In the genomic region with DNA sequence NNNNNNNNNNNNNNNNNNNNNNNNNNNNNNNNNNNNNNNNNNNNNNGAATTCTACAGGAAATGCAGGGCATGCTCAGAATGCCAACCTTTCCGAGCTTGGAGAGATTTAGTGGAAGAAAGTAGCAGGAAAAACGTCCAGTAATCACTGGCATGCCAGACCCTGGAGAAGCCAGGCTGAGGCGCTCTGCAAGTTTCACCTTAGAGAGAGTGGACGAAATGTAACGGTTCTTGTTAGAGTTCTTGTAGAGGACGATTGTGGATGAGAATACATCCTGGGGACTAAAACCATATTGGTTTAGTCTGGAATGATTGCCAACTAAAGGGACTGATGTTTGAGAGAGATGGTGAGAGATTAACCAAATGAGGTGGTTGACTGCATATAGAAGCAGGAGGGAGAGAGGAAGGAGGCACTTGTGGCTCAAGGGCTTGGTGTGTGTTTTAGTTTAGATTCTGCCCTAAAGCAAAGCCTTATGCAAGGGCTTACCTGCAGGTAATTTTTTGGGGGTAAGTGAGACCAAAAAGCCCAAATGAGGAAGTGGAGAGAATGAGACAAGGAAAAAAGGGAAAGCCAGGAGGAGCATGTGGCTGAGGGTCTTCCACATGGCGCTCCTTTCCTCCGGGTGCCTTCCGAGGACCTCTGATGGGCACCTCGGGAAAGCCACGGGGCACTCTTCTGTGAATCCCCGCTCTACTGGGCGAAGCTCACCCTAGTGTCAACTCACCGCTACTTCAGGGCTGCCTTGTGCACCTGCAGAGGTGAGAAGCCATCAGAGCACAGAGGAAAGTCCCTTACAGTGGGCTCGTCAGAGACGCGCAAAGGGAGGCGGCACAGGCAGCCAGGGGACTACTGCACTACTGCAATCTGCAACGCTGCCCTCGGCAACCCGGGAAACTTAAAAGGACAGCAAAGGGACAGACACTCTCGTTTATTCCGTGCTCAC, we compare ENCODE assay signal across 9 cellular contexts. TPM values are rescaled to one million over a fixed set of nuclear protein-coding genes. Genes with fewer than 3 reads are reported as not detected.
DNase-seq lines count a peak whose midpoint lies in the region; ATAC-seq, FAIRE-seq and TF ChIP-seq lines count a peak whose summit lies in the region.
"Not testable (repeated sequence)": the region's sequence is repeated elsewhere in the genome, so short reads cannot be mapped to it uniquely, and the experiment has no call there.
"Had no signal": no experiment of that assay in that cellular context is flagged by ENCODE, and none has a peak within 500 bp of the region (broad histone marks: within the 10 kb centered on the region; RNA-seq: fewer than 3 reads in every experiment).

No MANE protein-coding gene starts in this region.

- not testable (repeated sequence) for H3K36me3 Mint-ChIP-seq in activated T-cell treated with anti-CD3 and anti-CD28 coated beads, Interleukin-2, amount 50 U/mL, for 4 hours (ENCODE audit: insufficient read depth)

- peak; percentile 99 for ATAC-seq in GM18868 (IDR thresholded peaks at IDR 0.05; ENCODE audit: unreplicated experiment)
- peak; percentile 100 for ATAC-seq in GM21360 (IDR thresholded peaks at IDR 0.05; ENCODE audit: unreplicated experiment)
- ATAC-seq in HG02610 (IDR thresholded peaks at IDR 0.05; ENCODE audit: unreplicated experiment): peak; percentile 99
- peak; percentile 99 for ATAC-seq in HG03064 (IDR thresholded peaks at IDR 0.05; ENCODE audit: low read depth, unreplicated experiment)
- peak; percentile 100 for ATAC-seq in HG03520 (IDR thresholded peaks at IDR 0.05; ENCODE audit: unreplicated experiment)
- ATAC-seq in activated T-cell treated with anti-CD3 and anti-CD28 coated beads, Interleukin-2, amount 50 U/mL, for 4 hours: peak; percentile 98 to 99
- ATAC-seq in HepG2: peak; percentile 99

- not testable (repeated sequence) for H3K9ac ChIP-seq in HepG2 (ENCODE audit: insufficient read depth, low read depth, low read length)

- H4K20me1 ChIP-seq in HepG2 (ENCODE audit: insufficient read depth, low read length): not testable (repeated sequence)

- not testable (repeated sequence) for H3K9me3 Mint-ChIP-seq in activated T-cell treated with anti-CD3 and anti-CD28 coated beads, Interleukin-2, amount 50 U/mL, for 4 hours

- TF ChIP-seq CTCF in HepG2 (CRISPR knock-in tag; IDR thresholded peaks at IDR 0.05): not testable (repeated sequence)

- H3K27me3 Mint-ChIP-seq in activated T-cell treated with anti-CD3 and anti-CD28 coated beads, Interleukin-2, amount 50 U/mL, for 4 hours (ENCODE audit: low read depth): not testable (repeated sequence)

- H3K4me1 ChIP-seq in HepG2 (ENCODE audit: insufficient read depth, low read length): not testable (repeated sequence)

- FAIRE-seq in HepG2 (lab: Jason Lieb, UNC): not testable (repeated sequence)

- CTCF ChIA-PET in HepG2 (lab: Yijun Ruan, JAX; ENCODE audit: low intra/inter-chr PET ratio, low total read pairs): not testable (repeated sequence)

- POLR2A ChIA-PET in HepG2 (lab: Yijun Ruan, JAX): not testable (repeated sequence)

- TF ChIP-seq POLR2A in HepG2 (IDR thresholded peaks at IDR 0.05; ENCODE audit: insufficient read depth in 1 of 2, low read depth in 2 of 2, low read length in 2 of 2): not testable (repeated sequence)

- intact Hi-C loops in HepG2 (cut with micrococcal nuclease; ENCODE audit: unreplicated experiment): not testable (repeated sequence)

- not testable (repeated sequence) for H2AFZ ChIP-seq in HepG2 (ENCODE audit: low read length)

- not testable (repeated sequence) for H3K9me3 ChIP-seq in HepG2 (ENCODE audit: low read length)

- BruUV-seq in HepG2 (replicated peaks; lab: Mats Ljungman, UMichigan): not testable (repeated sequence)

- WGBS in HepG2 (ENCODE audit: low lambda C conversion rate): 33% methylated on average over 2 of the region's 23 CpGs

- not testable (repeated sequence) for TF ChIP-seq RAD21 in HepG2 (CRISPR knock-in tag; IDR thresholded peaks at IDR 0.05)

- not testable (repeated sequence) for H3K27me3 ChIP-seq in HepG2 (ENCODE audit: control insufficient read depth in 1 of 2, insufficient read depth in 2 of 2, low read length in 2 of 2)

- not testable (repeated sequence) for DNase-seq in activated T-cell treated with anti-CD3 and anti-CD28 coated beads, Interleukin-2, amount 50 U/mL, for 4 hours; HepG2 (ENCODE audit: low spot score)

- not testable (repeated sequence) for H3K79me2 ChIP-seq in HepG2 (ENCODE audit: insufficient read depth, low read length)

- H3K4me3 Mint-ChIP-seq in activated T-cell treated with anti-CD3 and anti-CD28 coated beads, Interleukin-2, amount 50 U/mL, for 4 hours: not testable (repeated sequence)

- H3K36me3 ChIP-seq in HepG2 (replicated peaks in 1 of 2; ENCODE audit: control insufficient read depth in 1 of 2, insufficient read depth in 2 of 2, low read length in 2 of 2): not testable (repeated sequence)

- H3K4me1 Mint-ChIP-seq in activated T-cell treated with anti-CD3 and anti-CD28 coated beads, Interleukin-2, amount 50 U/mL, for 4 hours (ENCODE audit: low read depth): not testable (repeated sequence)

- not testable (repeated sequence) for TF ChIP-seq EP300 in HepG2 (IDR thresholded peaks at IDR 0.05; ENCODE audit: low read depth in 2 of 2, low read length in 2 of 2); HepG2 (CRISPR knock-in tag; IDR thresholded peaks at IDR 0.05; ENCODE audit: borderline replicate concordance)

- in situ Hi-C loops in HepG2 (cut with HindIII; ENCODE audit: extremely low pct_ligation_motif_present, low pct_unique_long_range_greater_than_20kb): not testable (repeated sequence)

- not testable (repeated sequence) for H3K27ac ChIP-seq in HepG2 (ENCODE audit: extremely low read length, insufficient read depth, low read length)

- not testable (repeated sequence) for H3K4me2 ChIP-seq in HepG2 (ENCODE audit: low read depth, low read length)

- not testable (repeated sequence) for H3K4me3 ChIP-seq in HepG2 (replicated peaks in 1 of 3; ENCODE audit: insufficient read depth in 1 of 3, low read depth in 2 of 3, low read length in 3 of 3)

RNA-seq across cellular contexts. Expression of a gene that starts 56.5 kb away (rescaled TPM):
- under 1 TPM; 0.21 to 0.35 (median 0.30) TPM for total RNA-seq in activated T-cell treated with anti-CD3 and anti-CD28 coated beads, Interleukin-2, amount 50 U/mL, for 4 hours
- total RNA-seq in HepG2 (2016; rRNA removed; fragmentation: Illumina TruSeq; extraction: Trizol): not detected in 2 replicates
- not detected in 2 replicates for total RNA-seq in HepG2 (2016; cell fraction: cytosol; rRNA removed; fragmentation: Illumina TruSeq; extraction: Trizol; ENCODE audit: low read depth)
- total RNA-seq in HepG2 (2016; cell fraction: insoluble cytoplasmic fraction; rRNA removed; fragmentation: Illumina TruSeq; extraction: Trizol): not detected in 2 replicates
- total RNA-seq in HepG2 (2016; cell fraction: membrane; rRNA removed; fragmentation: Illumina TruSeq; extraction: Trizol): not detected in 2 replicates
- not detected in 2 replicates for total RNA-seq in HepG2 (2016; cell fraction: nucleus; rRNA removed; fragmentation: Illumina TruSeq; extraction: Trizol)
- polyA plus RNA-seq in HepG2 (2011; rRNA removed): 0.09 and 0.12 TPM in 2 replicates
- not detected in 2 replicates for polyA plus RNA-seq in HepG2 (2011; cell fraction: cytosol; rRNA removed)
- polyA plus RNA-seq in HepG2 (2011; cell fraction: nucleus; rRNA removed): 0.29 and 0.38 TPM in 2 replicates
- not detected in 2 replicates for polyA plus RNA-seq in HepG2 (2012)
- not detected in 2 replicates for polyA plus RNA-seq in HepG2 (2016; cell fraction: cytosol; fragmentation: Illumina TruSeq; extraction: Trizol; ENCODE audit: low read depth)
- not detected in 2 replicates for polyA plus RNA-seq in HepG2 (2016; cell fraction: insoluble cytoplasmic fraction; fragmentation: Illumina TruSeq; extraction: Trizol; ENCODE audit: low read depth)
- polyA plus RNA-seq in HepG2 (2016; cell fraction: membrane; fragmentation: Illumina TruSeq; extraction: Trizol; ENCODE audit: low read depth): not detected in 2 replicates
- not detected in 2 replicates for polyA plus RNA-seq in HepG2 (2016; cell fraction: nucleus; fragmentation: Illumina TruSeq; extraction: Trizol; ENCODE audit: insufficient read depth, low read depth)
- polyA minus RNA-seq in HepG2 (2011; rRNA and poly(A)+ RNA removed; ENCODE audit: low replicate concordance): 0.12 and 0.42 TPM in 2 replicates
- polyA minus RNA-seq in HepG2 (2011; cell fraction: cytosol; rRNA and poly(A)+ RNA removed): not detected in 2 replicates
- polyA minus RNA-seq in HepG2 (2011; cell fraction: nucleus; rRNA and poly(A)+ RNA removed): 4.6 and 4.8 TPM in 2 replicates
- total RNA-seq: PC-9, psoas muscle had no signal
- polyA plus RNA-seq: psoas muscle had no signal
